Comparison of ENCODE assay signal across 24 cellular contexts in the genomic region with DNA sequence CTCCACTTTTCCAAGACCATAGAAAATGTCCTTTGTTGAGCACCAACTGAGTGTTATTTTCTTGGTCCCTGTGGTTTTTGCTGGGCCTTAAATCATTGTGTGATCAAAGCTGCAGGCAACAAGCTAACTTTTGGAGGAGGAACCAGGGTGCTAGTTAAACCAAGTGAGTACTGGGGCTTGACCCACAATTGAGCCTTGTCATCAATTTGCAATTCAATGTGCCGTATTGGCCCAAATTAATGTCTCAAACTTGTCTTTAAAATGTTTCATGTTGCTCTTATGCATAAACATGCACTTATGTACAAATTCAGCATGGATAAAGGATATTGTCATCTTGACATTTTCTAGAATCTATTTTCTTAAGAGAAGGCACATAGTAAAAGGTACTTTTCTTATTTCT.
A peak's percentile ranks its signal among the peaks of the same experiment; 100 is the strongest.
DNase-seq lines count a peak whose midpoint lies in the region; ATAC-seq, FAIRE-seq and TF ChIP-seq lines count a peak whose summit lies in the region.
"Had no signal": no experiment of that assay in that cellular context is flagged by ENCODE, and none has a peak within 500 bp of the region (broad histone marks: within the 10 kb centered on the region; RNA-seq: fewer than 3 reads in every experiment).

No MANE protein-coding gene starts in this region.

- no peak for DNase-seq in activated T-cell treated with anti-CD3 and anti-CD28 coated beads, Interleukin-2, amount 50 U/mL, for 4 hours
- no peak for DNase-seq in activated T-cell treated with anti-CD3 and anti-CD28 coated beads, Interleukin-2, amount 50 U/mL, for 1 hour
- DNase-seq in CD8-positive, alpha-beta memory T cell: no peak
- DNase-seq in activated CD8-positive, alpha-beta T cell treated with anti-CD3 and anti-CD28 coated beads, Interleukin-2, amount 10 ng/mL, durations not matched to agents 7 days and 5 days: no peak
- DNase-seq in pancreas (no peak), heart right ventricle (no peak)
- DNase-seq: ACHN; activated CD8-positive, alpha-beta memory T cell treated with anti-CD3 and anti-CD28 coated beads for 24 hours; activated gamma-delta T cell; DMS79 treated with DMSO at 0.1 percent for 48 hours; effector CD4-positive, alpha-beta T cell; H9; NCI-H187 treated with DMSO at 0.1 percent for 48 hours; NCI-H774; OCI-M1; Right ventricle myocardium superior; SW 1271; transverse colon had no signal

- H3K36me3 ChIP-seq in CD8-positive, alpha-beta memory T cell (ENCODE audit: insufficient read depth, low read length): peaks cover 35% of the 10 kb centered on the region
- no peaks in the 10 kb centered on the region for H3K36me3 ChIP-seq in pancreas
- no peaks in the 10 kb centered on the region for H3K36me3 ChIP-seq in heart right ventricle
- H3K36me3 ChIP-seq: esophagus muscularis mucosa, right atrium auricular region, transverse colon had no signal

- H3K27ac ChIP-seq in CD8-positive, alpha-beta memory T cell (ENCODE audit: low read depth, low read length): no peak overlapping the region
- no peak overlapping the region for H3K27ac ChIP-seq in pancreas
- H3K27ac ChIP-seq in heart right ventricle: peak overlapping the region in 1 of 10 donors; percentile 55
- H3K27ac ChIP-seq: esophagus muscularis mucosa, KMS-11, right atrium auricular region had no signal

- intact Hi-C loops in pancreas (cut with DNase I): no loop called here
- intact Hi-C loops in heart right ventricle (cut with DNase I): no loop called here

- no peak for ATAC-seq in activated T-cell treated with anti-CD3 and anti-CD28 coated beads, Interleukin-2, amount 50 U/mL, for 4 hours
- no peak for ATAC-seq in activated CD8-positive, alpha-beta T cell treated with anti-CD3 and anti-CD28 coated beads, Interleukin-2, amount 10 ng/mL, durations not matched to agents 7 days and 5 days
- ATAC-seq in GM19452 (IDR thresholded peaks at IDR 0.05; ENCODE audit: unreplicated experiment) (no peak), pancreas (no peak), heart right ventricle (no peak)

- H3K4me3 ChIP-seq in CD8-positive, alpha-beta memory T cell (ENCODE audit: low read length): peak overlapping the region; percentile 69
- H3K4me3 ChIP-seq in mononuclear cell (ENCODE audit: low read length) (peak overlapping the region; percentile 21), pancreas (no peak overlapping the region), heart right ventricle (no peak overlapping the region)
- H3K4me3 ChIP-seq: esophagus muscularis mucosa, right atrium auricular region, transverse colon had no signal

- 85 to 97% methylated on average over 1 of the region's 1 CpG for WGBS in pancreas, 2 donors
- 95% methylated on average over 1 of the region's 1 CpG for WGBS in heart right ventricle, 2 donors

- peaks cover 90% of the 10 kb centered on the region for H3K4me1 Mint-ChIP-seq in activated T-cell treated with anti-CD3 and anti-CD28 coated beads, Interleukin-2, amount 50 U/mL, for 4 hours (ENCODE audit: low read depth)
- peaks cover 89 to 98% (median 97%) of the 10 kb centered on the region in 3 donors for H3K4me1 Mint-ChIP-seq in CD8-positive, alpha-beta memory T cell
- peaks cover 88% of the 10 kb centered on the region for H3K4me1 Mint-ChIP-seq in activated CD8-positive, alpha-beta T cell treated with anti-CD3 and anti-CD28 coated beads, Interleukin-2, amount 10 ng/mL, durations not matched to agents 7 days and 5 days (ENCODE audit: low read depth)
- H3K4me1 Mint-ChIP-seq: CD14-positive monocyte, H9 had no signal

- no peaks in the 10 kb centered on the region for H3K9me3 Mint-ChIP-seq in activated T-cell treated with anti-CD3 and anti-CD28 coated beads, Interleukin-2, amount 50 U/mL, for 4 hours
- H3K9me3 Mint-ChIP-seq in CD8-positive, alpha-beta memory T cell: no peaks in the 10 kb centered on the region
- H3K9me3 Mint-ChIP-seq in activated CD8-positive, alpha-beta T cell treated with anti-CD3 and anti-CD28 coated beads, Interleukin-2, amount 10 ng/mL, durations not matched to agents 7 days and 5 days (ENCODE audit: insufficient read depth): no peaks in the 10 kb centered on the region
- H3K9me3 Mint-ChIP-seq: CD14-positive monocyte, H9 had no signal

- no peaks in the 10 kb centered on the region for H3K9me3 ChIP-seq in CD8-positive, alpha-beta memory T cell (ENCODE audit: low read length)
- no peaks in the 10 kb centered on the region for H3K9me3 ChIP-seq in mononuclear cell (ENCODE audit: low read depth, low read length)
- no peaks in the 10 kb centered on the region for H3K9me3 ChIP-seq in pancreas
- H3K9me3 ChIP-seq in heart right ventricle: no peaks in the 10 kb centered on the region
- H3K9me3 ChIP-seq: esophagus muscularis mucosa, right atrium auricular region, transverse colon had no signal

- H3K27me3 Mint-ChIP-seq in activated T-cell treated with anti-CD3 and anti-CD28 coated beads, Interleukin-2, amount 50 U/mL, for 4 hours (ENCODE audit: low read depth): no peaks in the 10 kb centered on the region
- no peaks in the 10 kb centered on the region for H3K27me3 Mint-ChIP-seq in CD8-positive, alpha-beta memory T cell
- no peaks in the 10 kb centered on the region for H3K27me3 Mint-ChIP-seq in activated CD8-positive, alpha-beta T cell treated with anti-CD3 and anti-CD28 coated beads, Interleukin-2, amount 10 ng/mL, durations not matched to agents 7 days and 5 days (ENCODE audit: low read depth)

- POLR2A ChIA-PET in CD8-positive, alpha-beta memory T cell (lab: Charles Lee): interaction anchor here (0.9 to 12.3 kb wide), 7 partner anchors 8 to 529 kb away, joined by 3 to 258 read pairs (median 6); no protein-coding TSS in a partner anchor
- POLR2A ChIA-PET in activated CD8-positive, alpha-beta T cell treated with anti-CD3 and anti-CD28 coated beads, Interleukin-2, amount 10 ng/mL, durations not matched to agents 7 days and 5 days (lab: Charles Lee): interaction anchor here (0.7 to 20.6 kb wide), 12 partner anchors 7 to 803 kb away, joined by 3 to 904 read pairs (median 6); partner anchors contain the start of gene DAD1

- peak overlapping the region; percentile 92 to 98 (median 94) for H3K27ac Mint-ChIP-seq in CD8-positive, alpha-beta memory T cell
- H3K27ac Mint-ChIP-seq in activated CD8-positive, alpha-beta T cell treated with anti-CD3 and anti-CD28 coated beads, Interleukin-2, amount 10 ng/mL, durations not matched to agents 7 days and 5 days: peak overlapping the region; percentile 96
- H3K27ac Mint-ChIP-seq: CD14-positive monocyte, H9 had no signal

- TF ChIP-seq CTCF in pancreas (IDR thresholded peaks at IDR 0.05) (no peak), heart right ventricle (IDR thresholded peaks at IDR 0.05) (no peak)

- CTCF ChIA-PET in CD8-positive, alpha-beta memory T cell (lab: Charles Lee): interaction anchor here (2.8 to 9.0 kb wide), 4 partner anchors 13 to 43 kb away, joined by 13 to 69 read pairs (median 61); no protein-coding TSS in a partner anchor
- CTCF ChIA-PET in activated CD8-positive, alpha-beta T cell treated with anti-CD3 and anti-CD28 coated beads, Interleukin-2, amount 10 ng/mL, durations not matched to agents 7 days and 5 days (lab: Charles Lee): interaction anchor here (0.6 to 5.1 kb wide), 8 partner anchors 16 to 609 kb away, joined by 3 to 32 read pairs (median 5); no protein-coding TSS in a partner anchor

- H3K36me3 Mint-ChIP-seq in activated T-cell treated with anti-CD3 and anti-CD28 coated beads, Interleukin-2, amount 50 U/mL, for 4 hours (ENCODE audit: insufficient read depth): peaks cover 77% of the 10 kb centered on the region
- peaks cover 57 to 94% (median 60%) of the 10 kb centered on the region in 3 donors for H3K36me3 Mint-ChIP-seq in CD8-positive, alpha-beta memory T cell
- H3K36me3 Mint-ChIP-seq in activated CD8-positive, alpha-beta T cell treated with anti-CD3 and anti-CD28 coated beads, Interleukin-2, amount 10 ng/mL, durations not matched to agents 7 days and 5 days (ENCODE audit: low read depth): peaks cover 95% of the 10 kb centered on the region
- H3K36me3 Mint-ChIP-seq: CD14-positive monocyte had no signal

- H3K27me3 ChIP-seq in CD8-positive, alpha-beta memory T cell (ENCODE audit: insufficient read depth, low read length, poor library complexity, severe bottlenecking): no peaks in the 10 kb centered on the region
- H3K27me3 ChIP-seq in mononuclear cell (ENCODE audit: insufficient read depth, low read length) (no peaks in the 10 kb centered on the region), pancreas (no peaks in the 10 kb centered on the region), heart right ventricle (no peaks in the 10 kb centered on the region)
- H3K27me3 ChIP-seq: esophagus muscularis mucosa, right atrium auricular region, transverse colon had no signal

- H3K4me1 ChIP-seq in CD8-positive, alpha-beta memory T cell (ENCODE audit: insufficient read depth, low read length): peaks cover 93% of the 10 kb centered on the region
- H3K4me1 ChIP-seq in mononuclear cell (ENCODE audit: insufficient read depth, low read length) (peaks cover 20% of the 10 kb centered on the region), pancreas (peaks cover 0 to 10% (median 0%) of the 10 kb centered on the region in 3 donors), heart right ventricle (peaks cover 0 to 15% (median 0%) of the 10 kb centered on the region in 9 donors)
- H3K4me1 ChIP-seq: esophagus muscularis mucosa, right atrium auricular region had no signal

- FAIRE-seq in pancreas (lab: Jason Lieb, UNC): no peak

- H3K4me3 Mint-ChIP-seq in activated T-cell treated with anti-CD3 and anti-CD28 coated beads, Interleukin-2, amount 50 U/mL, for 4 hours: peak overlapping the region; percentile 83
- H3K4me3 Mint-ChIP-seq in CD8-positive, alpha-beta memory T cell: peak overlapping the region; percentile 88 to 95 (median 90)
- H3K4me3 Mint-ChIP-seq in activated CD8-positive, alpha-beta T cell treated with anti-CD3 and anti-CD28 coated beads, Interleukin-2, amount 10 ng/mL, durations not matched to agents 7 days and 5 days: peak overlapping the region; percentile 89
- H3K4me3 Mint-ChIP-seq: CD14-positive monocyte, H9 had no signal

Comparison
In these comparisons a context has a peak if more than half of its experiments do, and no peak if none do; other contexts are left out.
1. H3K4me3 ChIP-seq: peak in CD8-positive, alpha-beta memory T cell (single experiment) and mononuclear cell (single experiment); none in pancreas (0 of 4) and heart right ventricle (0 of 10).
2. Peak in every context shown above with its lines, with median percentiles within 50 percentile points of each other: H3K4me3 Mint-ChIP-seq.